1 cellular context compared by ENCODE assay signal in genomic region chr2:239912938-239913631, GRCh38.
A peak's percentile ranks its signal among the peaks of the same experiment; 100 is the strongest.
TF ChIP-seq lines count a peak whose summit lies in the region.

No MANE protein-coding gene starts in this region.

TF ChIP-seq in HepG2, 621 proteins besides CTCF, POLR2A, EP300 and RAD21 (continued from another document):
- TF ChIP-seq ZNF687 (CRISPR knock-in tag; IDR thresholded peaks at IDR 0.05), result peak; percentile 43
- 0 out of 2 replicates have a peak, but pooled peaks have one; percentile 14 for TF ChIP-seq HOXA3 (CRISPR knock-in tag; IDR thresholded peaks at IDR 0.05)
TF ChIP-seq in HepG2: peak in this region for 3.
